13 cellular contexts compared by ENCODE assay signal in genomic region chr6:73738367-73739028, GRCh38. TPM values are rescaled to one million over a fixed set of nuclear protein-coding genes. Genes with fewer than 3 reads are reported as not detected.
DNase-seq lines count a peak whose midpoint lies in the region; ATAC-seq and TF ChIP-seq lines count a peak whose summit lies in the region.
"Had no signal": no experiment of that assay in that cellular context is flagged by ENCODE, and none has a peak within 500 bp of the region (broad histone marks: within the 10 kb centered on the region; RNA-seq: fewer than 3 reads in every experiment).

No MANE protein-coding gene starts in this region.

- TF ChIP-seq CTCF in left ventricle myocardium inferior (IDR thresholded peaks at IDR 0.05; ENCODE audit: borderline replicate concordance): no peak
- TF ChIP-seq CTCF in fibroblast of the aortic adventitia (IDR thresholded peaks at IDR 0.05; ENCODE audit: insufficient read depth, low read length): no peak
- TF ChIP-seq CTCF in brain microvascular endothelial cell (IDR thresholded peaks at IDR 0.05; ENCODE audit: low read depth, low read length, missing control alignments): no peak

- intact Hi-C loops in left ventricle myocardium inferior (cut with micrococcal nuclease): loop anchor here (5.0 kb wide), 1 partner anchor 1474 kb away; no protein-coding TSS in a partner anchor
- intact Hi-C loops in left cardiac atrium (cut with DNase I): loop anchor here in 1 of 2 donors (10.0 kb wide), 1 partner anchor 1466 kb away; the partner anchor contains the start of gene COL12A1

- in situ Hi-C loops in brain microvascular endothelial cell (cut with HindIII; ENCODE audit: low pct_ligation_motif_present, low sequenced_read_pairs): no loop called here

- H3K9me3 ChIP-seq in left ventricle myocardium inferior (replicated peaks): no peaks in the 10 kb centered on the region
- H3K9me3 ChIP-seq: BLaER1 treated with 17β-estradiol and CSF1 and Interleukin-3, amounts not matched to agents 10 nM and 100 nM had no signal

- H3K4me3 ChIP-seq in left ventricle myocardium inferior (no peak overlapping the region), fibroblast of the aortic adventitia (ENCODE audit: low read depth, low read length) (no peak overlapping the region), brain microvascular endothelial cell (ENCODE audit: low read depth, low read length) (no peak overlapping the region)
- H3K4me3 ChIP-seq: BLaER1 treated with 17β-estradiol and CSF1 and Interleukin-3, amounts not matched to agents 10 nM and 100 nM had no signal

- no peaks in the 10 kb centered on the region for H3K9me3 Mint-ChIP-seq in stimulated activated naive CD8-positive, alpha-beta T cell treated with anti-CD3 and anti-CD28 coated beads, Interleukin-15, amount 100 ng/mL, for 72 hours
- H3K9me3 Mint-ChIP-seq: CD4-positive, CD25-positive, alpha-beta regulatory T cell; HFFc6 had no signal

- H3K27ac ChIP-seq in left ventricle myocardium inferior (replicated peaks) (peak overlapping the region; percentile 47), brain microvascular endothelial cell (no peak overlapping the region)
- H3K27ac ChIP-seq: 22Rv1; BLaER1 treated with 17β-estradiol and CSF1 and Interleukin-3, amounts not matched to agents 10 nM and 100 nM had no signal

- peaks cover under 1% of the 10 kb centered on the region for H3K4me1 Mint-ChIP-seq in stimulated activated naive CD8-positive, alpha-beta T cell treated with anti-CD3 and anti-CD28 coated beads, Interleukin-15, amount 100 ng/mL, for 72 hours

- H3K4me1 ChIP-seq in left ventricle myocardium inferior: peaks cover 12% of the 10 kb centered on the region
- H3K4me1 ChIP-seq: BLaER1 treated with 17β-estradiol and CSF1 and Interleukin-3, amounts not matched to agents 10 nM and 100 nM had no signal

- H3K4me3 Mint-ChIP-seq in stimulated activated naive CD8-positive, alpha-beta T cell treated with anti-CD3 and anti-CD28 coated beads, Interleukin-15, amount 100 ng/mL, for 72 hours: no peak overlapping the region
- H3K4me3 Mint-ChIP-seq: CD4-positive, CD25-positive, alpha-beta regulatory T cell; HFFc6 had no signal

- no peak overlapping the region for H3K27ac Mint-ChIP-seq in stimulated activated naive CD8-positive, alpha-beta T cell treated with anti-CD3 and anti-CD28 coated beads, Interleukin-15, amount 100 ng/mL, for 72 hours
- H3K27ac Mint-ChIP-seq: CD4-positive, CD25-positive, alpha-beta regulatory T cell; HFFc6 had no signal

- DNase-seq in left ventricle myocardium inferior (no peak), left cardiac atrium (no peak), fibroblast of the aortic adventitia (ENCODE audit: low read depth) (peak; percentile 68), brain microvascular endothelial cell (no peak), amniotic stem cell (lab: John Stamatoyannopoulos, UW) (no peak)
- DNase-seq in stimulated activated naive CD8-positive, alpha-beta T cell treated with anti-CD3 and anti-CD28 coated beads, Interleukin-15, amount 100 ng/mL, for 72 hours: no peak
- DNase-seq: GF-D8 had no signal

- H3K27me3 Mint-ChIP-seq in stimulated activated naive CD8-positive, alpha-beta T cell treated with anti-CD3 and anti-CD28 coated beads, Interleukin-15, amount 100 ng/mL, for 72 hours: no peaks in the 10 kb centered on the region

- H3K36me3 ChIP-seq in left ventricle myocardium inferior (peaks cover 5% of the 10 kb centered on the region), brain microvascular endothelial cell (replicated peaks) (no peaks in the 10 kb centered on the region)
- H3K36me3 ChIP-seq: BLaER1 treated with 17β-estradiol and CSF1 and Interleukin-3, amounts not matched to agents 10 nM and 100 nM had no signal

- no peak for ATAC-seq in left cardiac atrium
- peak; percentile 59 for ATAC-seq in SK-N-SH treated with all-trans-retinoic acid at 6 μM for 48 hours
- ATAC-seq in stimulated activated naive CD8-positive, alpha-beta T cell treated with anti-CD3 and anti-CD28 coated beads, Interleukin-15, amount 100 ng/mL, for 72 hours: no peak
- no peak for ATAC-seq in HG03378 (IDR thresholded peaks at IDR 0.05; ENCODE audit: unreplicated experiment)

- H3K27me3 ChIP-seq in left ventricle myocardium inferior (ENCODE audit: low read depth) (no peaks in the 10 kb centered on the region), brain microvascular endothelial cell (replicated peaks) (no peaks in the 10 kb centered on the region)
- H3K27me3 ChIP-seq: BLaER1 treated with 17β-estradiol and CSF1 and Interleukin-3, amounts not matched to agents 10 nM and 100 nM had no signal

TF ChIP-seq in SK-N-SH treated with all-trans-retinoic acid at 6 μM for 48 hours, 23 proteins besides CTCF, POLR2A, EP300 and RAD21:
- no peak for TF ChIP-seq ARNTL (CRISPR knock-in tag; IDR thresholded peaks at IDR 0.05; ENCODE audit: borderline replicate concordance, low read depth)

RNA-seq across cellular contexts. Expression of gene CD109, which starts 42.5 kb away (rescaled TPM):
- total RNA-seq in left ventricle myocardium inferior (9.1 TPM), left cardiac atrium (10 to 100 TPM; 10.5 to 26.4 TPM), fibroblast of the aortic adventitia (ENCODE audit: low replicate concordance) (39.2 and 170 TPM in 2 replicates)
